9 cellular contexts compared by ENCODE assay signal in the genomic region with DNA sequence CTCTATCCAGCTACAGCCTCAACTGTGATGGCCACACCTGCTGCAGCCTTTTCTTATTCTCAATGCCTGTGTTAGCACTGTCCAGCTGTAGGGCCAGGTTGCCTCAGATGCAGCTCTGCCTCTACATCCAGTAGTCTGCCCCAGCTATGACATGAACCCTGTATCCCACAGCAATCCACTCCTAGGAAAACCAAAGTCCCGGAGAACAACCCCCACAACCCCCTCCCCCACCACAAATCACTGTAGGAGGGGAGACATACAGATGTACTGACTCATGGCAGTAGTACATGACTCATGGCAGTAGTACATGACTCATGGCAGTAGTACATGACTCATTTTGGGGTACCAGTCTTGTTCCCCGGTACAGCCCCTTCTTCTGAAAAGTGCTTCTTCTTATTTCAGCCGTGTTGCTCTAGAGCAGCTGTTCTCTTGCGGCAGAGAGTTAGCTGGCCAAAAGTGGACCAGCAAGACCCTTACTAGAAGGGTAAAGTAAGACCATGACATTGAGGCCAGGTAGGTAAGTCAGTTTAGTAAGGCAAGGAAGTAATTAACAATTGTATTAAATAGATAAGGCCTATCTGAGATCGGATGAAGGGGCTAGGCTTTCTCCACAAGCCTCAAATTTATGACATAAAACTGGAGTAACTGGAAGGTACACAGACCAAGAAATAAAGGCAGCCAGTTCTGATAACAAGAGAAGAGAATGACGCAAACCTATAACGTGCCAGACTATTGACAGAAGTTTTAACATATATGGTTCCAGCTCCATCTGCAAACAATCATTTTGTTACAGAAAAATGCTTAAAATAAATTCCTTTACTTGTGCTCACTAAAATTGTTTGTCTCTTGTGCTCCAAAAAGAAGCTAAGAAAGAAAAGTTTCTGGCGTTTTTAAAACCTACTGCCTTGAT.
A peak's percentile ranks its signal among the peaks of the same experiment; 100 is the strongest.
DNase-seq lines count a peak whose midpoint lies in the region; ATAC-seq and TF ChIP-seq lines count a peak whose summit lies in the region.
"Had no signal": no experiment of that assay in that cellular context is flagged by ENCODE, and none has a peak within 500 bp of the region (broad histone marks: within the 10 kb centered on the region; RNA-seq: fewer than 3 reads in every experiment).

No MANE protein-coding gene starts in this region.

- ATAC-seq in GM18867 (IDR thresholded peaks at IDR 0.05; ENCODE audit: unreplicated experiment): peak; percentile 88

- H3K27ac ChIP-seq in mesendoderm (ENCODE audit: low read depth, low read length): no peak overlapping the region

- H4K8ac ChIP-seq in mesendoderm (ENCODE audit: low read depth, low read length): no peak overlapping the region

- peak; percentile 53 for DNase-seq in HFF-Myc (ENCODE audit: extremely low read depth, low read depth)
- peak; percentile 51 for DNase-seq in M059J (ENCODE audit: low read depth)
- DNase-seq in mesendoderm: peak; percentile 79
- no peak for DNase-seq in SIG-M5 treated with dmso at 0.1 percent for 504 hours (lab: John Stamatoyannopoulos, UW; ENCODE audit: unreplicated experiment)
- no peak for DNase-seq in NCI-H1694 treated with DMSO at 0.1 percent for 48 hours (lab: John Stamatoyannopoulos, UW)
- DNase-seq in DMS 273 treated with DMSO at 0.1 percent for 48 hours (lab: John Stamatoyannopoulos, UW): no peak
- DNase-seq in NCI-H1436 treated with DMSO at 0.1 percent for 48 hours (lab: John Stamatoyannopoulos, UW): no peak
- DNase-seq: activated naive CD8-positive, alpha-beta T cell treated with anti-CD3 and anti-CD28 coated beads, Interleukin-2, amount 10 ng/mL, durations not matched to agents 7 days and 5 days had no signal

- no peak for TF ChIP-seq CTCF in HFF-Myc (IDR thresholded peaks at IDR 0.05; ENCODE audit: low read depth, low read length, missing control alignments)

- H3K27me3 ChIP-seq in mesendoderm (ENCODE audit: insufficient read depth, low read length, poor library complexity): no peaks in the 10 kb centered on the region

- no peak overlapping the region for H2BK120ac ChIP-seq in mesendoderm (ENCODE audit: low read depth, low read length)

- H3K4ac ChIP-seq in mesendoderm (ENCODE audit: low read depth, low read length): no peak overlapping the region

- peaks cover 3% of the 10 kb centered on the region for H3K4me1 ChIP-seq in mesendoderm (ENCODE audit: control insufficient read depth, low read depth, low read length)

- H2AK5ac ChIP-seq in mesendoderm (ENCODE audit: low read length): no peak overlapping the region

- no peaks in the 10 kb centered on the region for H3K79me2 ChIP-seq in mesendoderm (ENCODE audit: control insufficient read depth, insufficient read depth, low read length)

- H2BK5ac ChIP-seq in mesendoderm (ENCODE audit: low read length): no peak overlapping the region

- H3K4me2 ChIP-seq in mesendoderm (ENCODE audit: low read length): no peak overlapping the region

- no peak overlapping the region for H3K56ac ChIP-seq in mesendoderm (ENCODE audit: low read length)

- H3K18ac ChIP-seq in mesendoderm (ENCODE audit: low read length): no peak overlapping the region

- H3K23ac ChIP-seq in mesendoderm (ENCODE audit: low read length): no peak overlapping the region

- 0 out of 2 replicates have a peak overlapping the region, but pooled peaks have one; percentile 4 for H3K4me3 ChIP-seq in HFF-Myc (replicated peaks; ENCODE audit: low read depth, low read length)
- H3K4me3 ChIP-seq in mesendoderm (ENCODE audit: low read length): no peak overlapping the region

- no peak overlapping the region for H2BK15ac ChIP-seq in mesendoderm (replicated peaks; ENCODE audit: low read depth)

- no CpG with 5 or more reads among the region's 8 CpGs for WGBS in mesendoderm (ENCODE audit: extremely low coverage, insufficient coverage, low lambda C conversion rate)

- no peaks in the 10 kb centered on the region for H3K79me1 ChIP-seq in mesendoderm (ENCODE audit: low read length)

- H3K36me3 ChIP-seq in mesendoderm (ENCODE audit: control insufficient read depth, insufficient read depth, low read length): no peaks in the 10 kb centered on the region

- H3K9ac ChIP-seq in mesendoderm (ENCODE audit: low read length): no peak overlapping the region

- H4K5ac ChIP-seq in mesendoderm (ENCODE audit: low read length): no peak overlapping the region

Comparison
In these comparisons a context has a peak if more than half of its experiments do, and no peak if none do; other contexts are left out.
1. DNase-seq: peak in HFF-Myc (single experiment), M059J (single experiment) and mesendoderm (single experiment); none in SIG-M5 treated with dmso at 0.1 percent for 504 hours (single experiment), NCI-H1694 treated with DMSO at 0.1 percent for 48 hours (single experiment), DMS 273 treated with DMSO at 0.1 percent for 48 hours (single experiment) and NCI-H1436 treated with DMSO at 0.1 percent for 48 hours (single experiment).